13 cellular contexts compared by ENCODE assay signal in genomic region chr12:11085419-11085818, GRCh38. TPM values are rescaled to one million over a fixed set of nuclear protein-coding genes. Genes with fewer than 3 reads are reported as not detected.
DNase-seq lines count a peak whose midpoint lies in the region; ATAC-seq and TF ChIP-seq lines count a peak whose summit lies in the region.
"Had no signal": no experiment of that assay in that cellular context is flagged by ENCODE, and none has a peak within 500 bp of the region (broad histone marks: within the 10 kb centered on the region; RNA-seq: fewer than 3 reads in every experiment).

No MANE protein-coding gene starts in this region.

- H3K36me3 Mint-ChIP-seq in stimulated activated naive B cell treated with anti-CD40 and anti-IgM and Interleukin-4, amounts not matched to agents 10 μg/mL and 1 μg/mL and 100 μg/mL, for 72 hours: peaks cover 13 to 17% of the 10 kb centered on the region in 2 donors

- no peak overlapping the region for H3K4me3 ChIP-seq in mucosa of descending colon
- H3K4me3 ChIP-seq: gastroesophageal sphincter, suprapubic skin had no signal

- DNase-seq in stimulated activated CD4-positive, alpha-beta T cell treated with anti-CD3 and anti-CD28 coated beads, Interleukin-12 subunit alpha, Interleukin-12 subunit beta, amount 100 ng/mL, for 48 hours (ENCODE audit: low read depth in 2 of 3, low spot score in 1 of 3): peak in 2 of 3 donors; percentile 4 to 8
- no peak for DNase-seq in stimulated activated CD4-positive, alpha-beta T cell treated with anti-CD3 and anti-CD28 coated beads, Interleukin-4, amount 100 ng/mL, for 4 hours
- DNase-seq in activated CD4-positive, alpha-beta T cell treated with anti-CD3 and anti-CD28 coated beads, Interleukin-2, amount 50 U/mL, for 48 hours: peak; percentile 9 to 22
- DNase-seq in stimulated activated naive B cell treated with anti-CD40 and anti-IgM and Interleukin-4, amounts not matched to agents 10 μg/mL and 1 μg/mL and 100 μg/mL, for 72 hours: no peak
- DNase-seq in mucosa of descending colon (no peak), NCI-H69 (lab: John Stamatoyannopoulos, UW) (no peak), EL (no peak)
- DNase-seq: left cardiac atrium had no signal

- H3K4me1 Mint-ChIP-seq in stimulated activated naive B cell treated with anti-CD40 and anti-IgM and Interleukin-4, amounts not matched to agents 10 μg/mL and 1 μg/mL and 100 μg/mL, for 72 hours: no peaks in the 10 kb centered on the region
- H3K4me1 Mint-ChIP-seq: neural crest cell had no signal

- ATAC-seq in HG02938 (IDR thresholded peaks at IDR 0.05; ENCODE audit: unreplicated experiment) (peak; percentile 44), mucosa of descending colon (no peak)
- peak; percentile 79 to 94 for ATAC-seq in stimulated activated naive B cell treated with anti-CD40 and anti-IgM and Interleukin-4, amounts not matched to agents 10 μg/mL and 1 μg/mL and 100 μg/mL, for 72 hours (replicated peaks)
- ATAC-seq: gastroesophageal sphincter, left cardiac atrium, Panc1 had no signal

- H3K36me3 ChIP-seq in mucosa of descending colon (ENCODE audit: low read depth): no peaks in the 10 kb centered on the region
- H3K36me3 ChIP-seq: gastroesophageal sphincter, suprapubic skin had no signal

- H3K27me3 Mint-ChIP-seq in stimulated activated naive B cell treated with anti-CD40 and anti-IgM and Interleukin-4, amounts not matched to agents 10 μg/mL and 1 μg/mL and 100 μg/mL, for 72 hours: no peaks in the 10 kb centered on the region

- intact Hi-C loops in mucosa of descending colon (cut with DNase I, micrococcal nuclease): no loop called here

- peak overlapping the region; percentile 79 for H3K27ac Mint-ChIP-seq in stimulated activated naive B cell treated with anti-CD40 and anti-IgM and Interleukin-4, amounts not matched to agents 10 μg/mL and 1 μg/mL and 100 μg/mL, for 72 hours

- H3K4me3 Mint-ChIP-seq in stimulated activated naive B cell treated with anti-CD40 and anti-IgM and Interleukin-4, amounts not matched to agents 10 μg/mL and 1 μg/mL and 100 μg/mL, for 72 hours: no peak overlapping the region
- H3K4me3 Mint-ChIP-seq: neural crest cell had no signal

- TF ChIP-seq CTCF in mucosa of descending colon (IDR thresholded peaks at IDR 0.05): no peak

- H3K9me3 Mint-ChIP-seq in stimulated activated naive B cell treated with anti-CD40 and anti-IgM and Interleukin-4, amounts not matched to agents 10 μg/mL and 1 μg/mL and 100 μg/mL, for 72 hours: peaks cover 5 to 6% of the 10 kb centered on the region in 2 donors

- H3K9me3 ChIP-seq in mucosa of descending colon: no peaks in the 10 kb centered on the region
- H3K9me3 ChIP-seq: suprapubic skin had no signal

- no peaks in the 10 kb centered on the region for H3K4me1 ChIP-seq in mucosa of descending colon (ENCODE audit: low read depth)
- H3K4me1 ChIP-seq: gastroesophageal sphincter, suprapubic skin had no signal

RNA-seq across cellular contexts. Expression of gene TAS2R43, which starts 6.7 kb away (rescaled TPM):
- 1 to 10 TPM in 1 of 3 donors, under 1 TPM in 1, not detected in 1; 0.51 to 1.3 TPM for total RNA-seq in mucosa of descending colon
- total RNA-seq: left cardiac atrium had no signal

RNA-seq across cellular contexts. Expression of gene TAS2R46, which starts 23.3 kb away (rescaled TPM):
- 1 to 10 TPM in 1 of 3 donors, under 1 TPM in 2; 0.87 to 4.2 (median 0.98) TPM for total RNA-seq in mucosa of descending colon

RNA-seq across cellular contexts. Expression of gene TAS2R30, which starts 49.0 kb away (rescaled TPM):
- total RNA-seq in mucosa of descending colon: 1 to 10 TPM; 3.0 to 5.9 (median 3.5) TPM

RNA-seq across cellular contexts. Expression of gene TAS2R31, which starts 54.2 kb away (rescaled TPM):
- total RNA-seq in mucosa of descending colon: 1 to 10 TPM; 2.6 to 8.1 (median 3.5) TPM

Comparison
In these comparisons a context has a peak if more than half of its experiments do, and no peak if none do; other contexts are left out.
1. DNase-seq: peak in stimulated activated CD4-positive, alpha-beta T cell treated with anti-CD3 and anti-CD28 coated beads, Interleukin-12 subunit alpha, Interleukin-12 subunit beta, amount 100 ng/mL, for 48 hours (2 of 3) and activated CD4-positive, alpha-beta T cell treated with anti-CD3 and anti-CD28 coated beads, Interleukin-2, amount 50 U/mL, for 48 hours (2 of 2); none in stimulated activated CD4-positive, alpha-beta T cell treated with anti-CD3 and anti-CD28 coated beads, Interleukin-4, amount 100 ng/mL, for 4 hours (0 of 2), stimulated activated naive B cell treated with anti-CD40 and anti-IgM and Interleukin-4, amounts not matched to agents 10 μg/mL and 1 μg/mL and 100 μg/mL, for 72 hours (single experiment), mucosa of descending colon (0 of 3), NCI-H69 (single experiment) and EL (single experiment).